In the genomic region with DNA sequence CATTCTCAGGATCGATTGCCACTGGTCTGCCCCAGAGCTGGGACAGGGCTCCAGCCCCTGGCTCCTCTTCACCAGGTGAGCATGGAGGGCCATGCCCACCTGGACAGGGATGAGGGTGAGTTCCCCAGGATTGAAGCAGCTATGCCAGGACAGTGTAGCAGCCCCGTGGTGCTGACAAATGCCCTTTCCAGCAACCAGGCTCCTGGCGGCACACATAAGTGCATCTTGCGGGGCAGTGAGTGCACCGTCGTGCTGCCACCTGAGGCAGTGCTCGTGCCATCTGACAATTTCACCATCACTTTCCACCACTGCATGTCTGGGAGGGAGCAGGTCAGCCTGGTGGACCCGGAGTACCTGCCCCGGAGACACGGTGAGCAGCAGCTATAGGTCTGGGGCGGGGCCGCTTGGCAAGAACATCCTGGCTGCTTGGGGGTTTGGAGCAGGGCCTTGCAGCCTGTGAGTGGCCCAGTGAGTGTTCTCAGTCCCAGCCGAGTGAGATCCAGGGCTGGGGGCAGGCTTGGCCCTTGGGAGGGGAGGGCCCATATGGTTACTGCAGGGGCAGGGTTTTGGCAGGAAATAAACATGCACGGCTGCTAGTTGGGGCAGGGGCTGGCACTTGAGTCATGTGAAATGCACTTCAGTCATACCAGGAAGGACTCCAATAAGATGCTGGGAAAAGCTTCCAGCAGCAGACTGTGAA, we compare ENCODE assay signal across 17 cellular contexts. TPM values are rescaled to one million over a fixed set of nuclear protein-coding genes. Genes with fewer than 3 reads are reported as not detected.
DNase-seq lines count a peak whose midpoint lies in the region; FAIRE-seq and TF ChIP-seq lines count a peak whose summit lies in the region.
"Had no signal": no experiment of that assay in that cellular context is flagged by ENCODE, and none has a peak within 500 bp of the region (broad histone marks: within the 10 kb centered on the region; RNA-seq: fewer than 3 reads in every experiment).

No MANE protein-coding gene starts in this region.

- POLR2A ChIA-PET in CD4-positive, alpha-beta memory T cell (lab: Charles Lee; ENCODE audit: partially characterized antibody): no interaction called here

- peak overlapping the region; percentile 33 for H2AFZ ChIP-seq in keratinocyte (ENCODE audit: control insufficient read depth, low read length)

- H3K4me1 Mint-ChIP-seq in T-helper 1 cell treated with Interleukin-12 subunit alpha and Interleukin-12 subunit beta and Interleukin-4 antibody, amounts not matched to agents 30 μg/mL and 1 μg/mL, for 36 hours (ENCODE audit: low read depth): peaks cover 36% of the 10 kb centered on the region
- peaks cover 5 to 52% (median 19%) of the 10 kb centered on the region in 4 donors for H3K4me1 Mint-ChIP-seq in CD4-positive, alpha-beta memory T cell

- TF ChIP-seq POLR2A in uterus (IDR thresholded peaks at IDR 0.05): no peak

- intact Hi-C loops in CD4-positive, alpha-beta memory T cell (cut with micrococcal nuclease): no loop called here
- intact Hi-C loops in uterus (cut with DNase I; ENCODE audit: low total_unique reads): no loop called here

- no peak for FAIRE-seq in keratinocyte (lab: Jason Lieb, UNC)

- H3K36me3 ChIP-seq in CD4-positive, alpha-beta memory T cell (ENCODE audit: insufficient read depth, low read length): no peaks in the 10 kb centered on the region
- H3K36me3 ChIP-seq in WERI-Rb-1: no peaks in the 10 kb centered on the region
- H3K36me3 ChIP-seq in keratinocyte (ENCODE audit: control insufficient read depth in 2 of 2, extremely low read depth in 1 of 2, insufficient read depth in 2 of 2, low read length in 2 of 2): no peaks in the 10 kb centered on the region
- H3K36me3 ChIP-seq in uterus: no peaks in the 10 kb centered on the region

- peak overlapping the region; percentile 56 for H3K4me3 Mint-ChIP-seq in T-helper 1 cell treated with Interleukin-12 subunit alpha and Interleukin-12 subunit beta and Interleukin-4 antibody, amounts not matched to agents 30 μg/mL and 1 μg/mL, for 36 hours
- H3K4me3 Mint-ChIP-seq in CD4-positive, alpha-beta memory T cell: peak overlapping the region in 2 of 8 donors; percentile 40 to 51
- H3K4me3 Mint-ChIP-seq: HFFc6 had no signal

- no peaks in the 10 kb centered on the region for H3K9me1 ChIP-seq in keratinocyte (ENCODE audit: control insufficient read depth, extremely low read depth, insufficient read depth, low read length)

- H3K9me3 Mint-ChIP-seq in T-helper 1 cell treated with Interleukin-12 subunit alpha and Interleukin-12 subunit beta and Interleukin-4 antibody, amounts not matched to agents 30 μg/mL and 1 μg/mL, for 36 hours: no peaks in the 10 kb centered on the region
- no peaks in the 10 kb centered on the region for H3K9me3 Mint-ChIP-seq in CD4-positive, alpha-beta memory T cell

- peak overlapping the region; percentile 77 for H3K27ac Mint-ChIP-seq in T-helper 1 cell treated with Interleukin-12 subunit alpha and Interleukin-12 subunit beta and Interleukin-4 antibody, amounts not matched to agents 30 μg/mL and 1 μg/mL, for 36 hours
- peak overlapping the region in 5 of 7 donors; percentile 30 to 87 (median 66) for H3K27ac Mint-ChIP-seq in CD4-positive, alpha-beta memory T cell
- H3K27ac Mint-ChIP-seq: HFFc6 had no signal

- H3K27me3 ChIP-seq in CD4-positive, alpha-beta memory T cell (ENCODE audit: insufficient read depth, low read length): no peaks in the 10 kb centered on the region
- H3K27me3 ChIP-seq in WERI-Rb-1 (ENCODE audit: insufficient read depth, low read depth, severe bottlenecking): no peaks in the 10 kb centered on the region
- no peaks in the 10 kb centered on the region for H3K27me3 ChIP-seq in keratinocyte (ENCODE audit: control insufficient read depth, extremely low read depth, insufficient read depth, low read length)
- H3K27me3 ChIP-seq in uterus: no peaks in the 10 kb centered on the region

- H3K27me3 Mint-ChIP-seq in T-helper 1 cell treated with Interleukin-12 subunit alpha and Interleukin-12 subunit beta and Interleukin-4 antibody, amounts not matched to agents 30 μg/mL and 1 μg/mL, for 36 hours (ENCODE audit: low read depth): no peaks in the 10 kb centered on the region
- H3K27me3 Mint-ChIP-seq in CD4-positive, alpha-beta memory T cell: no peaks in the 10 kb centered on the region

- no peak overlapping the region for H3K4me3 ChIP-seq in CD4-positive, alpha-beta memory T cell (ENCODE audit: low read length in 2 of 2)
- H3K4me3 ChIP-seq in WERI-Rb-1 (ENCODE audit: low read depth, low read length) (no peak overlapping the region), keratinocyte (ENCODE audit: control insufficient read depth in 2 of 3, extremely low read depth in 1 of 3, insufficient read depth in 2 of 3, low read depth in 1 of 3, low read length in 3 of 3) (no peak overlapping the region), uterus (no peak overlapping the region)

- H3K9ac ChIP-seq in keratinocyte (ENCODE audit: control insufficient read depth, extremely low read depth, insufficient read depth, low read length): peak overlapping the region; percentile 28

- H4K20me1 ChIP-seq in keratinocyte (ENCODE audit: control insufficient read depth, extremely low read depth, insufficient read depth, low read length): no peaks in the 10 kb centered on the region

- H3K27ac ChIP-seq in CD4-positive, alpha-beta memory T cell (ENCODE audit: low read depth, low read length): no peak overlapping the region
- H3K27ac ChIP-seq in WERI-Rb-1 (peak overlapping the region; percentile 18), keratinocyte (ENCODE audit: control insufficient read depth, insufficient read depth, low read length) (peak overlapping the region; percentile 49), uterus (no peak overlapping the region)
- H3K27ac ChIP-seq: 22Rv1 had no signal

- DNase-seq in T-helper 1 cell (no peak), WERI-Rb-1 (no peak), keratinocyte (ENCODE audit: low read depth, low spot score) (no peak), NCI-H1436 (lab: John Stamatoyannopoulos, UW) (no peak), uterus (no peak), NCI-H82 (lab: John Stamatoyannopoulos, UW) (no peak)
- DNase-seq in CD4-positive, alpha-beta memory T cell: no peak
- DNase-seq: DMS153, GOT3, HFFc6, NCI-H1694, NCI-H446 treated with DMSO at 0.1 percent for 48 hours, NCI-H748 treated with DMSO at 0.1 percent for 48 hours, SHP77 had no signal

- peaks cover 7% of the 10 kb centered on the region for H3K36me3 Mint-ChIP-seq in T-helper 1 cell treated with Interleukin-12 subunit alpha and Interleukin-12 subunit beta and Interleukin-4 antibody, amounts not matched to agents 30 μg/mL and 1 μg/mL, for 36 hours (ENCODE audit: low read depth)
- no peaks in the 10 kb centered on the region for H3K36me3 Mint-ChIP-seq in CD4-positive, alpha-beta memory T cell

- H3K9me3 ChIP-seq in CD4-positive, alpha-beta memory T cell (ENCODE audit: control insufficient read depth in 1 of 2, low read length in 2 of 2): no peaks in the 10 kb centered on the region
- H3K9me3 ChIP-seq in WERI-Rb-1 (ENCODE audit: severe bottlenecking): no peaks in the 10 kb centered on the region
- no peaks in the 10 kb centered on the region for H3K9me3 ChIP-seq in keratinocyte (ENCODE audit: control insufficient read depth, low read depth, low read length)
- H3K9me3 ChIP-seq in uterus: no peaks in the 10 kb centered on the region

- H3K4me2 ChIP-seq in keratinocyte (ENCODE audit: control insufficient read depth, extremely low read depth, insufficient read depth, low read depth, low read length): peak overlapping the region; percentile 62

- TF ChIP-seq CTCF in WERI-Rb-1 (IDR thresholded peaks at IDR 0.05; ENCODE audit: low read depth, low read length) (no peak), keratinocyte (optimal IDR thresholded peaks at IDR 0.05 in 1 of 3, IDR thresholded peaks at IDR 0.05 in 1 of 3, conservative IDR thresholded peaks at IDR 0.05 in 1 of 3; ENCODE audit: extremely low read depth in 1 of 3, insufficient read depth in 2 of 3, low read length in 3 of 3) (no peak), uterus (IDR thresholded peaks at IDR 0.05) (no peak)

- H3K79me2 ChIP-seq in keratinocyte (ENCODE audit: control insufficient read depth, insufficient read depth, low read length): no peaks in the 10 kb centered on the region

- H3K4me1 ChIP-seq in CD4-positive, alpha-beta memory T cell (ENCODE audit: insufficient read depth, low read length): peaks cover 12% of the 10 kb centered on the region
- peaks cover 36% of the 10 kb centered on the region for H3K4me1 ChIP-seq in keratinocyte (ENCODE audit: control insufficient read depth, extremely low read depth, insufficient read depth, low read length)
- H3K4me1 ChIP-seq in uterus: no peaks in the 10 kb centered on the region

- CTCF ChIA-PET in CD4-positive, alpha-beta memory T cell (lab: Charles Lee; ENCODE audit: partially characterized antibody): no interaction called here

- dilution Hi-C loops in keratinocyte (cut with MboI; ENCODE audit: extremely low pct_ligation_motif_present, low sequenced_read_pairs): no loop called here

RNA-seq across cellular contexts. Expression of gene IL9R, which starts 6.1 kb away (rescaled TPM):
- 10 to 100 TPM; 17.0 to 22.9 TPM for total RNA-seq in CD4-positive, alpha-beta memory T cell
- 1 to 10 TPM; 1.4 to 2.0 TPM for polyA plus RNA-seq in CD4-positive, alpha-beta memory T cell
- polyA plus RNA-seq in keratinocyte: 0.35 to 0.45 TPM (median 0.40 TPM) in 3 replicates
- polyA plus RNA-seq in keratinocyte (2011; ENCODE audit: low read depth): not detected
- polyA plus RNA-seq in keratinocyte (2011; cell fraction: cytosol; rRNA removed): 0.43 and 0.57 TPM in 2 replicates
- polyA plus RNA-seq in keratinocyte (2011; cell fraction: nucleus; rRNA removed): 0.61 and 2.4 TPM in 2 replicates
- 0.13 and 0.33 TPM in 2 replicates for polyA plus RNA-seq in keratinocyte (2012; ENCODE audit: low replicate concordance)
- 0.62 to 1.2 TPM (median 1.0 TPM) in 3 replicates for polyA minus RNA-seq in keratinocyte
- not detected for polyA minus RNA-seq in keratinocyte (2011; cell fraction: cytosol; rRNA and poly(A)+ RNA removed)
- 0.74 and 0.78 TPM in 2 replicates for polyA minus RNA-seq in keratinocyte (2011; cell fraction: nucleus; rRNA and poly(A)+ RNA removed)
- under 1 TPM in 1 of 4 donors, not detected in 3; 0.14 TPM for total RNA-seq in uterus
- polyA plus RNA-seq: BJ had no signal

Comparison
In these comparisons a context has a peak if more than half of its experiments do, and no peak if none do; other contexts are left out.
1. H3K27ac ChIP-seq: peak in WERI-Rb-1 (single experiment) and keratinocyte (single experiment); none in CD4-positive, alpha-beta memory T cell (single experiment) and uterus (0 of 2).
2. RNA of gene IL9R, which starts 6.1 kb away (total RNA-seq): 17.0 to 22.9 TPM in CD4-positive, alpha-beta memory T cell; 0.14 TPM in uterus; every median in the first group is over 10 times any median in the second.